8 cellular contexts compared by ENCODE assay signal in genomic region chr17:4986403-4986802, GRCh38. TPM values are rescaled to one million over a fixed set of nuclear protein-coding genes. Genes with fewer than 3 reads are reported as not detected.
DNase-seq lines count a peak whose midpoint lies in the region; ATAC-seq and TF ChIP-seq lines count a peak whose summit lies in the region.

No MANE protein-coding gene starts in this region.

- H3K4me3 ChIP-seq in AG09309 (ENCODE audit: control insufficient read depth, low read depth, low read length) (peak overlapping the region; percentile 89), mononuclear cell (ENCODE audit: low read length) (peak overlapping the region; percentile 88)
- peak overlapping the region; percentile 78 for H3K4me3 ChIP-seq in Jurkat, Clone E6-1 (ENCODE audit: low read length)

- no peaks in the 10 kb centered on the region for H3K27me3 ChIP-seq in mononuclear cell (ENCODE audit: insufficient read depth, low read length)

- DNase-seq in AG09309 (ENCODE audit: low read depth) (no peak), NCI-H748 (lab: John Stamatoyannopoulos, UW; ENCODE audit: unreplicated experiment) (no peak), HK-2 (ENCODE audit: unreplicated experiment) (no peak), D341Med (ENCODE audit: low spot score) (no peak)
- no peak for DNase-seq in Jurkat, Clone E6-1 (ENCODE audit: low read depth, low spot score)
- no peak for DNase-seq in central memory CD8-positive, alpha-beta T cell (ENCODE audit: low spot score in 2 of 2)

- no peak for TF ChIP-seq CTCF in AG09309 (IDR thresholded peaks at IDR 0.05; ENCODE audit: control insufficient read depth, insufficient read depth, low read depth, low read length, missing control alignments)

- H3K4me1 ChIP-seq in mononuclear cell (ENCODE audit: insufficient read depth, low read length) = peaks cover 45% of the 10 kb centered on the region

- peak overlapping the region; percentile 91 for H3K4me3 Mint-ChIP-seq in central memory CD8-positive, alpha-beta T cell

- peaks cover 49% of the 10 kb centered on the region for H3K4me1 Mint-ChIP-seq in central memory CD8-positive, alpha-beta T cell

- H3K27ac Mint-ChIP-seq in central memory CD8-positive, alpha-beta T cell (ENCODE audit: low read depth) = peak overlapping the region; percentile 88

- no peaks in the 10 kb centered on the region for H3K9me3 Mint-ChIP-seq in central memory CD8-positive, alpha-beta T cell

- H3K36me3 Mint-ChIP-seq in central memory CD8-positive, alpha-beta T cell (ENCODE audit: insufficient read depth) = peaks cover 9% of the 10 kb centered on the region

- H3K9me3 ChIP-seq in mononuclear cell (ENCODE audit: low read depth, low read length) = no peaks in the 10 kb centered on the region

- ATAC-seq in central memory CD8-positive, alpha-beta T cell (replicated peaks; ENCODE audit: extremely low read depth, poor library complexity, severe bottlenecking) = no peak
- no peak for ATAC-seq in GM21619 (IDR thresholded peaks at IDR 0.05; ENCODE audit: unreplicated experiment)

- no peaks in the 10 kb centered on the region for H3K27me3 Mint-ChIP-seq in central memory CD8-positive, alpha-beta T cell

RNA-seq across cellular contexts. Expression of gene CAMTA2, which starts 1.1 kb away (rescaled TPM):
- polyA plus RNA-seq in Jurkat, Clone E6-1 (2012; ENCODE audit: insufficient read depth, insufficient read length) = 25.7 TPM
- 12.9 TPM for total RNA-seq in mononuclear cell

RNA-seq across cellular contexts. Expression of gene INCA1, which starts 10.9 kb away (rescaled TPM):
- polyA plus RNA-seq in Jurkat, Clone E6-1 (2012; ENCODE audit: insufficient read depth, insufficient read length) = 2.3 TPM
- not detected for total RNA-seq in mononuclear cell

RNA-seq across cellular contexts. Expression of gene KIF1C, which starts 11.3 kb away (rescaled TPM):
- 23.6 TPM for polyA plus RNA-seq in Jurkat, Clone E6-1 (2012; ENCODE audit: insufficient read depth, insufficient read length)
- total RNA-seq in mononuclear cell = 8.1 TPM

RNA-seq across cellular contexts. Expression of gene SPAG7, which starts 18.8 kb away (rescaled TPM):
- 104 TPM for polyA plus RNA-seq in Jurkat, Clone E6-1 (2012; ENCODE audit: insufficient read depth, insufficient read length)
- 30.4 TPM for total RNA-seq in mononuclear cell

RNA-seq across cellular contexts. Expression of gene ENO3, which starts 35.5 kb away (rescaled TPM):
- polyA plus RNA-seq in Jurkat, Clone E6-1 (2012; ENCODE audit: insufficient read depth, insufficient read length) = 63.2 TPM
- 3.9 TPM for total RNA-seq in mononuclear cell
